1 cellular context compared by ENCODE assay signal in genomic region chr16:85424260-85425060, GRCh38.
TF ChIP-seq lines count a peak whose summit lies in the region.

No MANE protein-coding gene starts in this region.

TF ChIP-seq in SK-N-SH treated with all-trans-retinoic acid at 6 μM for 48 hours, 23 proteins besides CTCF, POLR2A, EP300 and RAD21 (continued from another document):
- TF ChIP-seq CSRNP3 (CRISPR knock-in tag; IDR thresholded peaks at IDR 0.05) (no peak), RARB (CRISPR knock-in tag; IDR thresholded peaks at IDR 0.05) (no peak), ARNTL (CRISPR knock-in tag; IDR thresholded peaks at IDR 0.05; ENCODE audit: borderline replicate concordance, low read depth) (no peak), ZNF70 (CRISPR knock-in tag; IDR thresholded peaks at IDR 0.05) (no peak), ZC3H10 (CRISPR knock-in tag; IDR thresholded peaks at IDR 0.05) (no peak)
- TF ChIP-seq, protein P1, sequence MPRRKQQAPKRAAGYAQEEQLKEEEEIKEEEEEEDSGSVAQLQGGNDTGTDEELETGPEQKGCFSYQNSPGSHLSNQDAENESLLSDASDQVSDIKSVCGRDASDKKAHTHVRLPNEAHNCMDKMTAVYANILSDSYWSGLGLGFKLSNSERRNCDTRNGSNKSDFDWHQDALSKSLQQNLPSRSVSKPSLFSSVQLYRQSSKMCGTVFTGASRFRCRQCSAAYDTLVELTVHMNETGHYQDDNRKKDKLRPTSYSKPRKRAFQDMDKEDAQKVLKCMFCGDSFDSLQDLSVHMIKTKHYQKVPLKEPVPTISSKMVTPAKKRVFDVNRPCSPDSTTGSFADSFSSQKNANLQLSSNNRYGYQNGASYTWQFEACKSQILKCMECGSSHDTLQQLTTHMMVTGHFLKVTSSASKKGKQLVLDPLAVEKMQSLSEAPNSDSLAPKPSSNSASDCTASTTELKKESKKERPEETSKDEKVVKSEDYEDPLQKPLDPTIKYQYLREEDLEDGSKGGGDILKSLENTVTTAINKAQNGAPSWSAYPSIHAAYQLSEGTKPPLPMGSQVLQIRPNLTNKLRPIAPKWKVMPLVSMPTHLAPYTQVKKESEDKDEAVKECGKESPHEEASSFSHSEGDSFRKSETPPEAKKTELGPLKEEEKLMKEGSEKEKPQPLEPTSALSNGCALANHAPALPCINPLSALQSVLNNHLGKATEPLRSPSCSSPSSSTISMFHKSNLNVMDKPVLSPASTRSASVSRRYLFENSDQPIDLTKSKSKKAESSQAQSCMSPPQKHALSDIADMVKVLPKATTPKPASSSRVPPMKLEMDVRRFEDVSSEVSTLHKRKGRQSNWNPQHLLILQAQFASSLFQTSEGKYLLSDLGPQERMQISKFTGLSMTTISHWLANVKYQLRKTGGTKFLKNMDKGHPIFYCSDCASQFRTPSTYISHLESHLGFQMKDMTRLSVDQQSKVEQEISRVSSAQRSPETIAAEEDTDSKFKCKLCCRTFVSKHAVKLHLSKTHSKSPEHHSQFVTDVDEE (CRISPR knock-in tag; IDR thresholded peaks at IDR 0.05): no peak
